ENCODE assay signal across 33 cellular contexts in the genomic region with DNA sequence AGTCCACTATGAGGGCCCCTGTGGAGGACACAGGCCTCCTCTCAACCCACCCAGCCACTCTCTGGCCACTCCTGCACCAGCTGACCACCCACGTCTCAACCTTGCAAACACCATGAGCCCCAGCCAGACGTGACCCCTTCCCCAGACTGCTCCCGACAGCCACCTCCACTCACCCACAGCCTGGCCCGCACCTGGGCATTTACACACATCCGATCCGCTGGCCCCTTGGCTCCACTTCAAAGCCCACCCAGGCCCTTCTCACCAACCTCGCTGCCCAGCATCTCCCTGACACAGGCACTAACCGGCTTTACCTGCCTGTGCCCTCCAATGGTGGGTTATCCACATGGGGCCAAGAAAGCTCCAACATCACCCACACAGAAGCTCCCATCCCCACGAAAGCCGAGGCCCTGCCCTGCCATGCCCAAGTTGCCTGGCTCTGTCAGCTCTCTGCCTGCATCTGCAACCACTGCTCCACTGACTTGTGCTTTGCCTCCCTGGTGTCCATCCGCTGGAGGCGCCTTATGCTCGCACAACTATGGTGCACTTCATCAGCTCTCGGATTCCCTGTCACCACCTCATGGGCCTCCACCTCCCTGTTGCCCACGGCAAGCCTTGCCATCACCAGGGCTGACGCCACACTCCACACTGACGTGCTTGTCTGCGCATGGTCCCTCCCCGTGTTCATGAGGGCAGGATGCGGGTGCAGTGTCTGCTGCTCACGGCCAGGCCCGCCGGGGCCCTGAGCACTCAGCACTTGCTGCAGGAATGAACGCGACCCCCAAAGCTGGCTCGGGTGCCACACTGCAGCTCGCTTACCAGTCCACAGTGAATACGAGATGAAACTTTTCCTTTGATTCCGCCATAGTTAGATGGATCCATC. TPM values are rescaled to one million over a fixed set of nuclear protein-coding genes. Genes with fewer than 3 reads are reported as not detected.
DNase-seq lines count a peak whose midpoint lies in the region; ATAC-seq and TF ChIP-seq lines count a peak whose summit lies in the region.
"Had no signal": no experiment of that assay in that cellular context is flagged by ENCODE, and none has a peak within 500 bp of the region (broad histone marks: within the 10 kb centered on the region; RNA-seq: fewer than 3 reads in every experiment).

No MANE protein-coding gene starts in this region.

- no peak overlapping the region for H3K4me2 ChIP-seq in neural progenitor cell

- peaks cover 56% of the 10 kb centered on the region for H3K36me3 ChIP-seq in CD4-positive, CD25-positive, alpha-beta regulatory T cell (ENCODE audit: control insufficient read depth, insufficient read depth, low read length)
- peaks cover 59% of the 10 kb centered on the region for H3K36me3 ChIP-seq in H7 (replicated peaks; ENCODE audit: control insufficient read depth, insufficient read depth, low read length)
- no peaks in the 10 kb centered on the region for H3K36me3 ChIP-seq in neural progenitor cell

- no peak overlapping the region for H2AFZ ChIP-seq in neural progenitor cell (replicated peaks)
- H2AFZ ChIP-seq: GM23248 had no signal

- peaks cover 0 to 1% (median 0%) of the 10 kb centered on the region in 7 donors for H3K9me3 Mint-ChIP-seq in CD4-positive, CD25-positive, alpha-beta regulatory T cell
- H3K9me3 Mint-ChIP-seq in central memory CD8-positive, alpha-beta T cell: no peaks in the 10 kb centered on the region
- H3K9me3 Mint-ChIP-seq in neural progenitor cell: no peaks in the 10 kb centered on the region
- no peaks in the 10 kb centered on the region for H3K9me3 Mint-ChIP-seq in activated CD8-positive, alpha-beta T cell treated with anti-CD3 and anti-CD28 coated beads for 36 hours
- no peaks in the 10 kb centered on the region for H3K9me3 Mint-ChIP-seq in natural killer cell treated with Interleukin-12 subunit alpha and Interleukin-12 subunit beta and Interleukin-15 and Interleukin-18, amount 100 ng/mL, for 72 hours
- H3K9me3 Mint-ChIP-seq: dendritic cell treated with granulocyte-macrophage colony-stimulating factor and Interleukin-4, amounts not matched to agents 40 ng/mL and 50 ng/mL, for 4 days; type B pancreatic cell had no signal

- H3F3A ChIP-seq in neural progenitor cell (ENCODE audit: low read depth): peaks cover 14% of the 10 kb centered on the region

- CTCF ChIA-PET in activated CD8-positive, alpha-beta T cell treated with anti-CD3 and anti-CD28 coated beads for 36 hours (lab: Charles Lee): interaction anchor here (0.9 kb wide), 1 partner anchor 21 kb away, joined by 4 read pairs; no protein-coding TSS in a partner anchor

- H3K4me1 ChIP-seq in CD4-positive, CD25-positive, alpha-beta regulatory T cell (ENCODE audit: control insufficient read depth, insufficient read depth, low read length, poor library complexity, severe bottlenecking): no peaks in the 10 kb centered on the region
- no peaks in the 10 kb centered on the region for H3K4me1 ChIP-seq in neural progenitor cell
- H3K4me1 ChIP-seq: psoas muscle, SJCRH30 had no signal

- no peak overlapping the region for H3K4me3 Mint-ChIP-seq in CD4-positive, CD25-positive, alpha-beta regulatory T cell
- no peak overlapping the region for H3K4me3 Mint-ChIP-seq in central memory CD8-positive, alpha-beta T cell
- peak overlapping the region; percentile 62 for H3K4me3 Mint-ChIP-seq in neural progenitor cell
- H3K4me3 Mint-ChIP-seq in activated CD8-positive, alpha-beta T cell treated with anti-CD3 and anti-CD28 coated beads for 36 hours: no peak overlapping the region
- no peak overlapping the region for H3K4me3 Mint-ChIP-seq in natural killer cell treated with Interleukin-12 subunit alpha and Interleukin-12 subunit beta and Interleukin-15 and Interleukin-18, amount 100 ng/mL, for 72 hours
- H3K4me3 Mint-ChIP-seq: dendritic cell treated with granulocyte-macrophage colony-stimulating factor and Interleukin-4, amounts not matched to agents 40 ng/mL and 50 ng/mL, for 4 days; type B pancreatic cell had no signal

- H4K20me1 ChIP-seq in neural progenitor cell (ENCODE audit: low read depth): peaks cover 11% of the 10 kb centered on the region

- no peaks in the 10 kb centered on the region for H3K79me2 ChIP-seq in neural progenitor cell (ENCODE audit: low read depth)

- H3K9me3 ChIP-seq in CD4-positive, CD25-positive, alpha-beta regulatory T cell (ENCODE audit: control insufficient read depth in 2 of 2, low read length in 2 of 2): no peaks in the 10 kb centered on the region
- H3K9me3 ChIP-seq in neural progenitor cell (ENCODE audit: low read depth): no peaks in the 10 kb centered on the region
- H3K9me3 ChIP-seq: psoas muscle, SJCRH30 had no signal

- no peak overlapping the region for H3K27ac ChIP-seq in CD4-positive, CD25-positive, alpha-beta regulatory T cell (ENCODE audit: insufficient read depth, low read length, poor library complexity, severe bottlenecking)
- no peak overlapping the region for H3K27ac ChIP-seq in neural progenitor cell
- H3K27ac ChIP-seq: GM23248, psoas muscle, SJCRH30, VCaP had no signal

- no peak overlapping the region for H3K4me3 ChIP-seq in CD4-positive, CD25-positive, alpha-beta regulatory T cell (ENCODE audit: low read depth, low read length)
- H3K4me3 ChIP-seq in H7 (ENCODE audit: insufficient read depth, low read depth, low read length): no peak overlapping the region
- H3K4me3 ChIP-seq in neural progenitor cell: no peak overlapping the region
- H3K4me3 ChIP-seq: GM23248, psoas muscle, SJCRH30 had no signal

- no peaks in the 10 kb centered on the region for H3K27me3 Mint-ChIP-seq in CD4-positive, CD25-positive, alpha-beta regulatory T cell
- no peaks in the 10 kb centered on the region for H3K27me3 Mint-ChIP-seq in central memory CD8-positive, alpha-beta T cell
- H3K27me3 Mint-ChIP-seq in neural progenitor cell (ENCODE audit: insufficient read depth, low read depth): peaks cover 6% of the 10 kb centered on the region
- no peaks in the 10 kb centered on the region for H3K27me3 Mint-ChIP-seq in activated CD8-positive, alpha-beta T cell treated with anti-CD3 and anti-CD28 coated beads for 36 hours
- no peaks in the 10 kb centered on the region for H3K27me3 Mint-ChIP-seq in natural killer cell treated with Interleukin-12 subunit alpha and Interleukin-12 subunit beta and Interleukin-15 and Interleukin-18, amount 100 ng/mL, for 72 hours
- H3K27me3 Mint-ChIP-seq: dendritic cell treated with granulocyte-macrophage colony-stimulating factor and Interleukin-4, amounts not matched to agents 40 ng/mL and 50 ng/mL, for 4 days; type B pancreatic cell had no signal

- no peak for ATAC-seq in CD4-positive, CD25-positive, alpha-beta regulatory T cell (ENCODE audit: low read depth in 2 of 2)
- no peak for ATAC-seq in central memory CD8-positive, alpha-beta T cell (replicated peaks; ENCODE audit: extremely low read depth, poor library complexity, severe bottlenecking)
- ATAC-seq in activated CD8-positive, alpha-beta T cell treated with anti-CD3 and anti-CD28 coated beads for 36 hours: no peak
- ATAC-seq in natural killer cell treated with Interleukin-12 subunit alpha and Interleukin-12 subunit beta and Interleukin-15 and Interleukin-18, amount 100 ng/mL, for 72 hours: no peak
- ATAC-seq: left lobe of liver, psoas muscle, sciatic nerve had no signal

- no peak for DNase-seq in CD4-positive, CD25-positive, alpha-beta regulatory T cell
- DNase-seq in H7 (peak; percentile 32), neural progenitor cell (ENCODE audit: low spot score) (no peak), SHP77 treated with DMSO at 0.1 percent for 48 hours (lab: John Stamatoyannopoulos, UW) (no peak), GM13977 (ENCODE audit: low spot score) (no peak)
- no peak for DNase-seq in central memory CD8-positive, alpha-beta T cell (ENCODE audit: low spot score in 2 of 2)
- no peak for DNase-seq in activated CD8-positive, alpha-beta T cell treated with anti-CD3 and anti-CD28 coated beads for 36 hours
- no peak for DNase-seq in natural killer cell treated with Interleukin-12 subunit alpha and Interleukin-12 subunit beta and Interleukin-15 and Interleukin-18, amount 100 ng/mL, for 72 hours (ENCODE audit: low spot score)
- DNase-seq: central memory CD4-positive, alpha-beta T cell; GM23248; IMR-90; MV-4-11; NCI-H1694 treated with DMSO at 0.1 percent for 48 hours; nucleus accumbens; psoas muscle; SJCRH30; stimulated activated CD4-positive, alpha-beta T cell treated with anti-CD3 and anti-CD28 coated beads, Interleukin-4, amount 100 ng/mL, for 1 hour; substantia nigra; SW 1271; T-helper 9 cell had no signal

- no peaks in the 10 kb centered on the region for H3K27me3 ChIP-seq in CD4-positive, CD25-positive, alpha-beta regulatory T cell (ENCODE audit: control insufficient read depth, insufficient read depth, low read length)
- H3K27me3 ChIP-seq in H7 (ENCODE audit: control insufficient read depth, insufficient read depth, low read length): no peaks in the 10 kb centered on the region
- no peaks in the 10 kb centered on the region for H3K27me3 ChIP-seq in neural progenitor cell
- H3K27me3 ChIP-seq: SJCRH30 had no signal

- no peak overlapping the region for H3K9ac ChIP-seq in neural progenitor cell
- H3K9ac ChIP-seq: GM23248 had no signal

- peak overlapping the region; percentile 1 to 62 (median 12) for H3K27ac Mint-ChIP-seq in CD4-positive, CD25-positive, alpha-beta regulatory T cell
- peak overlapping the region; percentile 86 for H3K27ac Mint-ChIP-seq in central memory CD8-positive, alpha-beta T cell (ENCODE audit: low read depth)
- H3K27ac Mint-ChIP-seq in neural progenitor cell: no peak overlapping the region
- H3K27ac Mint-ChIP-seq in activated CD8-positive, alpha-beta T cell treated with anti-CD3 and anti-CD28 coated beads for 36 hours: no peak overlapping the region
- peak overlapping the region in 1 of 2 donors; percentile 63 for H3K27ac Mint-ChIP-seq in natural killer cell treated with Interleukin-12 subunit alpha and Interleukin-12 subunit beta and Interleukin-15 and Interleukin-18, amount 100 ng/mL, for 72 hours
- H3K27ac Mint-ChIP-seq: dendritic cell treated with granulocyte-macrophage colony-stimulating factor and Interleukin-4, amounts not matched to agents 40 ng/mL and 50 ng/mL, for 4 days; type B pancreatic cell had no signal

- in situ Hi-C loops in GM13977 (cut with MboI; ENCODE audit: low pct_unique_long_range_greater_than_20kb, low sequenced_read_pairs, unreplicated experiment): no loop called here

- POLR2A ChIA-PET in activated CD8-positive, alpha-beta T cell treated with anti-CD3 and anti-CD28 coated beads for 36 hours (lab: Charles Lee): interaction anchor here (0.5 to 1.4 kb wide), 2 partner anchors 13 to 74 kb away, joined by 3 to 6 read pairs; no protein-coding TSS in a partner anchor

- peaks cover 66% of the 10 kb centered on the region for H3K36me3 Mint-ChIP-seq in CD4-positive, CD25-positive, alpha-beta regulatory T cell
- peaks cover 18% of the 10 kb centered on the region for H3K36me3 Mint-ChIP-seq in central memory CD8-positive, alpha-beta T cell (ENCODE audit: insufficient read depth)
- H3K36me3 Mint-ChIP-seq in neural progenitor cell: peaks cover 60% of the 10 kb centered on the region
- H3K36me3 Mint-ChIP-seq in activated CD8-positive, alpha-beta T cell treated with anti-CD3 and anti-CD28 coated beads for 36 hours (ENCODE audit: low read depth): peaks cover 73% of the 10 kb centered on the region
- H3K36me3 Mint-ChIP-seq in natural killer cell treated with Interleukin-12 subunit alpha and Interleukin-12 subunit beta and Interleukin-15 and Interleukin-18, amount 100 ng/mL, for 72 hours: peaks cover 17% of the 10 kb centered on the region

- intact Hi-C loops in activated CD8-positive, alpha-beta T cell treated with anti-CD3 and anti-CD28 coated beads for 36 hours (cut with micrococcal nuclease): no loop called here

- TF ChIP-seq CTCF in neural progenitor cell (IDR thresholded peaks at IDR 0.05): no peak
- no peak for TF ChIP-seq CTCF in activated CD8-positive, alpha-beta T cell treated with anti-CD3 and anti-CD28 coated beads for 36 hours (IDR thresholded peaks at IDR 0.05)
- no peak for TF ChIP-seq CTCF in GM13977 (IDR thresholded peaks at IDR 0.05; ENCODE audit: extremely low read depth, insufficient read depth, missing control alignments)

- H3K4me1 Mint-ChIP-seq in CD4-positive, CD25-positive, alpha-beta regulatory T cell: no peaks in the 10 kb centered on the region
- no peaks in the 10 kb centered on the region for H3K4me1 Mint-ChIP-seq in central memory CD8-positive, alpha-beta T cell
- H3K4me1 Mint-ChIP-seq in neural progenitor cell: peaks cover 3% of the 10 kb centered on the region
- H3K4me1 Mint-ChIP-seq in activated CD8-positive, alpha-beta T cell treated with anti-CD3 and anti-CD28 coated beads for 36 hours (ENCODE audit: low read depth): no peaks in the 10 kb centered on the region
- no peaks in the 10 kb centered on the region for H3K4me1 Mint-ChIP-seq in natural killer cell treated with Interleukin-12 subunit alpha and Interleukin-12 subunit beta and Interleukin-15 and Interleukin-18, amount 100 ng/mL, for 72 hours (ENCODE audit: low read depth in 2 of 2)

RNA-seq across cellular contexts. Expression of gene P2RX2, which starts 16.7 kb away (rescaled TPM):
- total RNA-seq in CD4-positive, CD25-positive, alpha-beta regulatory T cell: not detected
- polyA plus RNA-seq in CD4-positive, CD25-positive, alpha-beta regulatory T cell: not detected
- 0.15 and 0.28 TPM in 2 replicates for total RNA-seq in H7 (2014; rRNA removed; shearing (Covaris generic))
- 0.15 TPM in 1 of 2 replicates, not detected in the other for total RNA-seq in neural progenitor cell (ENCODE audit: low replicate concordance)
- total RNA-seq in activated CD8-positive, alpha-beta T cell treated with anti-CD3 and anti-CD28 coated beads for 36 hours: not detected
- total RNA-seq in natural killer cell treated with Interleukin-12 subunit alpha and Interleukin-12 subunit beta and Interleukin-15 and Interleukin-18, amount 100 ng/mL, for 72 hours: not detected
- total RNA-seq: esophagus mucosa, fibroblast of villous mesenchyme, GM23248, IMR-90, left lobe of liver, LHCN-M2, myocyte, NCI-H460, psoas muscle, RPMI7951, sciatic nerve, SJCRH30 had no signal
- polyA plus RNA-seq: BJ, GM23248, IMR-90 had no signal

RNA-seq across cellular contexts. Expression of gene LRCOL1, which starts 24.9 kb away (rescaled TPM):
- total RNA-seq in CD4-positive, CD25-positive, alpha-beta regulatory T cell: not detected
- not detected for polyA plus RNA-seq in CD4-positive, CD25-positive, alpha-beta regulatory T cell
- total RNA-seq in H7 (2014; rRNA removed; shearing (Covaris generic)): not detected in 2 replicates
- total RNA-seq in neural progenitor cell (ENCODE audit: low replicate concordance): 0.34 TPM in 1 of 2 replicates, not detected in the other
- not detected for total RNA-seq in activated CD8-positive, alpha-beta T cell treated with anti-CD3 and anti-CD28 coated beads for 36 hours
- total RNA-seq in natural killer cell treated with Interleukin-12 subunit alpha and Interleukin-12 subunit beta and Interleukin-15 and Interleukin-18, amount 100 ng/mL, for 72 hours: not detected
- total RNA-seq: fibroblast of villous mesenchyme, G401, GM23248, IMR-90, LHCN-M2, myocyte, NCI-H460, RPMI7951, sciatic nerve, SJCRH30 had no signal
- polyA plus RNA-seq: GM23248 had no signal

RNA-seq across cellular contexts. Expression of gene POLE, which starts 51.8 kb away (rescaled TPM):
- total RNA-seq in CD4-positive, CD25-positive, alpha-beta regulatory T cell: 51.1 TPM
- 1 to 10 TPM; 2.4 to 4.1 (median 3.3) TPM for polyA plus RNA-seq in CD4-positive, CD25-positive, alpha-beta regulatory T cell
- total RNA-seq in H7 (2014; rRNA removed; shearing (Covaris generic)): 54.0 and 55.1 TPM in 2 replicates
- total RNA-seq in neural progenitor cell (ENCODE audit: low replicate concordance): 46.8 and 69.7 TPM in 2 replicates
- 100 to 1,000 TPM; 115 to 121 TPM for total RNA-seq in activated CD8-positive, alpha-beta T cell treated with anti-CD3 and anti-CD28 coated beads for 36 hours
- 100 to 1,000 TPM in 1 of 2 donors, 10 to 100 TPM in 1; 94.3 to 265 TPM for total RNA-seq in natural killer cell treated with Interleukin-12 subunit alpha and Interleukin-12 subunit beta and Interleukin-15 and Interleukin-18, amount 100 ng/mL, for 72 hours

RNA-seq across cellular contexts. Expression of gene PXMP2, which starts 52.1 kb away (rescaled TPM):
- total RNA-seq in CD4-positive, CD25-positive, alpha-beta regulatory T cell: 3.5 TPM
- 10 to 100 TPM; 12.6 to 20.3 (median 16.3) TPM for polyA plus RNA-seq in CD4-positive, CD25-positive, alpha-beta regulatory T cell
- 18.0 and 29.9 TPM in 2 replicates for total RNA-seq in H7 (2014; rRNA removed; shearing (Covaris generic))
- total RNA-seq in neural progenitor cell (ENCODE audit: low replicate concordance): 18.5 and 18.6 TPM in 2 replicates
- 10 to 100 TPM; 14.3 TPM for total RNA-seq in activated CD8-positive, alpha-beta T cell treated with anti-CD3 and anti-CD28 coated beads for 36 hours
- total RNA-seq in natural killer cell treated with Interleukin-12 subunit alpha and Interleukin-12 subunit beta and Interleukin-15 and Interleukin-18, amount 100 ng/mL, for 72 hours: 10 to 100 TPM in 1 of 2 donors, 1 to 10 TPM in 1; 9.6 to 22.2 TPM

Comparison
In these comparisons a context has a peak if more than half of its experiments do, and no peak if none do; other contexts are left out.
1. H3K27ac Mint-ChIP-seq: peak in CD4-positive, CD25-positive, alpha-beta regulatory T cell (3 of 3) and central memory CD8-positive, alpha-beta T cell (single experiment); none in neural progenitor cell (single experiment) and activated CD8-positive, alpha-beta T cell treated with anti-CD3 and anti-CD28 coated beads for 36 hours (single experiment).